Comparison of ENCODE assay signal across 19 cellular contexts in genomic region chr13:112452380-112453206, GRCh38.
"Had no signal": no experiment of that assay in that cellular context is flagged by ENCODE, and none has a peak within 500 bp of the region (broad histone marks: within the 10 kb centered on the region; RNA-seq: fewer than 3 reads in every experiment).

No MANE protein-coding gene starts in this region.

- DNase-seq: activated CD4-positive, alpha-beta T cell treated with anti-CD3 and anti-CD28 coated beads for 1 hour; activated CD4-positive, alpha-beta T cell treated with anti-CD3 and anti-CD28 coated beads, Interleukin-2, amount 50 U/mL, for 48 hours; activated naive CD4-positive, alpha-beta T cell; activated naive CD8-positive, alpha-beta T cell treated with anti-CD3 and anti-CD28 coated beads, Interleukin-2, amount 10 ng/mL, durations not matched to agents 7 days and 5 days; anterior cingulate cortex; brain microvascular endothelial cell; effector memory CD8-positive, alpha-beta T cell; heart right ventricle; left colon; stimulated activated CD4-positive, alpha-beta T cell treated with anti-CD3 and anti-CD28 coated beads, Interleukin-15, amount 100 ng/mL, for 24 hours; stimulated activated CD4-positive, alpha-beta T cell treated with anti-CD3 and anti-CD28 coated beads, Interleukin-4, amount 100 ng/mL, for 24 hours; stimulated activated naive CD4-positive, alpha-beta T cell had no signal

- H3K27me3 Mint-ChIP-seq: activated naive CD8-positive, alpha-beta T cell treated with anti-CD3 and anti-CD28 coated beads, Interleukin-2, amount 10 ng/mL, durations not matched to agents 7 days and 5 days had no signal

- H3K36me3 Mint-ChIP-seq: activated naive CD8-positive, alpha-beta T cell treated with anti-CD3 and anti-CD28 coated beads, Interleukin-2, amount 10 ng/mL, durations not matched to agents 7 days and 5 days; type B pancreatic cell had no signal

- H3K27ac ChIP-seq: brain microvascular endothelial cell, gastroesophageal sphincter, heart right ventricle, neutrophil, right atrium auricular region, suprapubic skin, VCaP had no signal

- ATAC-seq: effector memory CD8-positive, alpha-beta T cell; gastroesophageal sphincter; heart right ventricle; left colon had no signal

- H3K4me1 ChIP-seq: gastroesophageal sphincter, heart right ventricle, right atrium auricular region, suprapubic skin had no signal

- H3K4me3 ChIP-seq: gastroesophageal sphincter, heart right ventricle, right atrium auricular region, suprapubic skin had no signal

- H3K4me3 Mint-ChIP-seq: activated naive CD8-positive, alpha-beta T cell treated with anti-CD3 and anti-CD28 coated beads, Interleukin-2, amount 10 ng/mL, durations not matched to agents 7 days and 5 days; dendritic cell treated with granulocyte-macrophage colony-stimulating factor and Interleukin-4, amounts not matched to agents 40 ng/mL and 50 ng/mL, for 4 days; effector memory CD8-positive, alpha-beta T cell; type B pancreatic cell had no signal

- H3K4me1 Mint-ChIP-seq: activated naive CD8-positive, alpha-beta T cell treated with anti-CD3 and anti-CD28 coated beads, Interleukin-2, amount 10 ng/mL, durations not matched to agents 7 days and 5 days had no signal

- H3K36me3 ChIP-seq: brain microvascular endothelial cell, gastroesophageal sphincter, heart right ventricle, neutrophil, right atrium auricular region, suprapubic skin had no signal

- H3K9me3 ChIP-seq: heart right ventricle, neutrophil, right atrium auricular region, suprapubic skin had no signal

- H3K27ac Mint-ChIP-seq: activated naive CD8-positive, alpha-beta T cell treated with anti-CD3 and anti-CD28 coated beads, Interleukin-2, amount 10 ng/mL, durations not matched to agents 7 days and 5 days; dendritic cell treated with granulocyte-macrophage colony-stimulating factor and Interleukin-4, amounts not matched to agents 40 ng/mL and 50 ng/mL, for 4 days; effector memory CD8-positive, alpha-beta T cell; type B pancreatic cell had no signal

- H3K27me3 ChIP-seq: brain microvascular endothelial cell, neutrophil, right atrium auricular region had no signal

- H3K9me3 Mint-ChIP-seq: activated naive CD8-positive, alpha-beta T cell treated with anti-CD3 and anti-CD28 coated beads, Interleukin-2, amount 10 ng/mL, durations not matched to agents 7 days and 5 days; dendritic cell treated with granulocyte-macrophage colony-stimulating factor and Interleukin-4, amounts not matched to agents 40 ng/mL and 50 ng/mL, for 4 days; type B pancreatic cell had no signal
